ENCODE assay signal across 1 cellular context in genomic region chr5:1880377-1881272, GRCh38.
TF ChIP-seq lines count a peak whose summit lies in the region.

No MANE protein-coding gene starts in this region.

TF ChIP-seq in SK-N-SH, 30 proteins besides CTCF, POLR2A, EP300 and RAD21 (continued from another document):
- TF ChIP-seq, protein P1, sequence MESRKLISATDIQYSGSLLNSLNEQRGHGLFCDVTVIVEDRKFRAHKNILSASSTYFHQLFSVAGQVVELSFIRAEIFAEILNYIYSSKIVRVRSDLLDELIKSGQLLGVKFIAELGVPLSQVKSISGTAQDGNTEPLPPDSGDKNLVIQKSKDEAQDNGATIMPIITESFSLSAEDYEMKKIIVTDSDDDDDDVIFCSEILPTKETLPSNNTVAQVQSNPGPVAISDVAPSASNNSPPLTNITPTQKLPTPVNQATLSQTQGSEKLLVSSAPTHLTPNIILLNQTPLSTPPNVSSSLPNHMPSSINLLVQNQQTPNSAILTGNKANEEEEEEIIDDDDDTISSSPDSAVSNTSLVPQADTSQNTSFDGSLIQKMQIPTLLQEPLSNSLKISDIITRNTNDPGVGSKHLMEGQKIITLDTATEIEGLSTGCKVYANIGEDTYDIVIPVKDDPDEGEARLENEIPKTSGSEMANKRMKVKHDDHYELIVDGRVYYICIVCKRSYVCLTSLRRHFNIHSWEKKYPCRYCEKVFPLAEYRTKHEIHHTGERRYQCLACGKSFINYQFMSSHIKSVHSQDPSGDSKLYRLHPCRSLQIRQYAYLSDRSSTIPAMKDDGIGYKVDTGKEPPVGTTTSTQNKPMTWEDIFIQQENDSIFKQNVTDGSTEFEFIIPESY (IDR thresholded peaks at IDR 0.05; ENCODE audit: borderline replicate concordance, low read depth) = no peak
- TF ChIP-seq SMC3 (IDR thresholded peaks at IDR 0.05; ENCODE audit: low read depth, low read length) = no peak
- no peak for TF ChIP-seq GABPA (IDR thresholded peaks at IDR 0.05; ENCODE audit: low read depth)
- no peak for TF ChIP-seq TAF1 (IDR thresholded peaks at IDR 0.05; ENCODE audit: borderline replicate concordance, low read depth, low read length)
- no peak for TF ChIP-seq NRF1 (IDR thresholded peaks at IDR 0.05; ENCODE audit: low read depth, low read length)
- no peak for TF ChIP-seq YY1 (IDR thresholded peaks at IDR 0.05; ENCODE audit: low read depth)
- TF ChIP-seq FOXM1 (IDR thresholded peaks at IDR 0.05; ENCODE audit: low read depth) = no peak
- no peak for TF ChIP-seq EZH2phosphoT487 (IDR thresholded peaks at IDR 0.05; ENCODE audit: borderline replicate concordance, low read depth)
